ENCODE assay signal across 9 cellular contexts in the genomic region with DNA sequence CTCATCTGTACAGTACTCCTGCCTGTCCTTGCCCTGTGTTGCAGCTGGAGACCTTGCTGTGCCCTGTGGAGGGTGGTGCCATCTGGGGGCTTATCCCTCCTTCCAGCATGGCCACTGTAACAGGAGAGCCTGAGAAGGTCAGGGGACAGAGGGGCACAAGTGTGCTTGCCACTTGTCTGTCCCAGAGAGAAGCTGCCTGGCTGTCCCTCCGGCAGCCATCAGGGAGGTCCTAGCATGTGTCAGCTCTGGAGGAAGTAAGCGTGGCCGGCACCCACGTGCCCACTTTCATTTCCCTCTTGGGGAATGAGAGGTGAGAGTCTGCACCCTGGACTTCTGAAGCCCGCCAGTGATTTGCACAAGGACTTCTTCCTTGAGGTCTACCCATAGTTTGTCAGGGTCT.
DNase-seq lines count a peak whose midpoint lies in the region; ATAC-seq and TF ChIP-seq lines count a peak whose summit lies in the region.
"Had no signal": no experiment of that assay in that cellular context is flagged by ENCODE, and none has a peak within 500 bp of the region (broad histone marks: within the 10 kb centered on the region; RNA-seq: fewer than 3 reads in every experiment).

No MANE protein-coding gene starts in this region.

- H3K36me3 Mint-ChIP-seq in memory B cell (no peaks in the 10 kb centered on the region), endodermal cell (ENCODE audit: low read depth) (no peaks in the 10 kb centered on the region)

- H3K27ac ChIP-seq in OCI-LY3 (ENCODE audit: low read length) (peak overlapping the region; percentile 100), endodermal cell (ENCODE audit: low read depth, low read length) (no peak overlapping the region)

- no peaks in the 10 kb centered on the region for H3K9me3 Mint-ChIP-seq in memory B cell
- H3K9me3 Mint-ChIP-seq in endodermal cell = no peaks in the 10 kb centered on the region

- H3K9me3 ChIP-seq in OCI-LY3 (ENCODE audit: insufficient read depth, low read length) = no peaks in the 10 kb centered on the region
- no peaks in the 10 kb centered on the region for H3K9me3 ChIP-seq in endodermal cell (ENCODE audit: control insufficient read depth, low read length)

- CTCF ChIA-PET in GM10248 (lab: Yijun Ruan, JAX) = interaction anchor here (1.0 to 2.3 kb wide), 7 partner anchors 11 to 55 kb away, joined by 3 to 7 read pairs (median 5); no protein-coding TSS in a partner anchor

- DNase-seq in memory B cell (ENCODE audit: low spot score in 2 of 2) = peak; percentile 55 to 64
- no peak for DNase-seq in endodermal cell
- DNase-seq in activated effector memory CD4-positive, alpha-beta T cell treated with anti-CD3 and anti-CD28 coated beads, Interleukin-2, amount 50 U/mL, for 16 hours = no peak
- no peak for DNase-seq in GM10248 (ENCODE audit: extremely low spot score)
- DNase-seq in activated CD8-positive, alpha-beta memory T cell treated with anti-CD3 and anti-CD28 coated beads for 24 hours = no peak
- DNase-seq: glutamatergic neuron had no signal

- ATAC-seq in GM21825 (IDR thresholded peaks at IDR 0.05; ENCODE audit: unreplicated experiment) (peak; percentile 27), memory B cell (ENCODE audit: low read depth) (peak; percentile 60)

- TF ChIP-seq CTCF in OCI-LY3 (IDR thresholded peaks at IDR 0.05; ENCODE audit: low read depth, low read length) (no peak), endodermal cell (conservative IDR thresholded peaks at IDR 0.05) (no peak), GM10248 (IDR thresholded peaks at IDR 0.05; ENCODE audit: control extremely low read depth, extremely low read depth, low read depth, missing control alignments) (no peak)

- no peak overlapping the region for H2AFZ ChIP-seq in OCI-LY3 (ENCODE audit: low read depth, low read length)

- H3K36me3 ChIP-seq in OCI-LY3 (replicated peaks; ENCODE audit: low read depth, low read length) = peaks cover 6% of the 10 kb centered on the region
- no peaks in the 10 kb centered on the region for H3K36me3 ChIP-seq in endodermal cell (ENCODE audit: control insufficient read depth, insufficient read depth, low read length)

- peak overlapping the region; percentile 100 for H3K4me2 ChIP-seq in OCI-LY3 (ENCODE audit: low read length)

- H3K4me3 Mint-ChIP-seq in memory B cell (peak overlapping the region; percentile 61), endodermal cell (no peak overlapping the region)

- H3K9ac ChIP-seq in OCI-LY3 (ENCODE audit: low read length) = peak overlapping the region; percentile 98
- no peak overlapping the region for H3K9ac ChIP-seq in endodermal cell (ENCODE audit: extremely low read depth, low read length, poor library complexity, severe bottlenecking)

- H3K27ac Mint-ChIP-seq in memory B cell = peak overlapping the region; percentile 97
- no peak overlapping the region for H3K27ac Mint-ChIP-seq in endodermal cell

- H3K27me3 ChIP-seq in OCI-LY3 (ENCODE audit: low read depth, low read length) (no peaks in the 10 kb centered on the region), endodermal cell (ENCODE audit: control insufficient read depth, insufficient read depth, low read length, poor library complexity, severe bottlenecking) (no peaks in the 10 kb centered on the region)

- H3K27me3 Mint-ChIP-seq in memory B cell (no peaks in the 10 kb centered on the region), endodermal cell (ENCODE audit: insufficient read depth) (no peaks in the 10 kb centered on the region)

- peaks cover 17% of the 10 kb centered on the region; the same call in 1 of the 2 replicates for H4K20me1 ChIP-seq in OCI-LY3 (ENCODE audit: insufficient read depth, low read length)

- H3K4me1 ChIP-seq in OCI-LY3 (ENCODE audit: low read length) = peaks cover 100% of the 10 kb centered on the region
- no peaks in the 10 kb centered on the region for H3K4me1 ChIP-seq in endodermal cell (ENCODE audit: control insufficient read depth, insufficient read depth, low read length)

- H3K4me1 Mint-ChIP-seq in memory B cell = peaks cover 83% of the 10 kb centered on the region
- H3K4me1 Mint-ChIP-seq in endodermal cell = peaks cover 21% of the 10 kb centered on the region

- H3K4me3 ChIP-seq in GM08714 (ENCODE audit: low read length) (peak overlapping the region; percentile 15; the same call in 1 of the 2 replicates), OCI-LY3 (ENCODE audit: low read length) (peak overlapping the region; percentile 73), endodermal cell (ENCODE audit: low read length) (no peak overlapping the region)

- H3K79me2 ChIP-seq in OCI-LY3 (ENCODE audit: low read length) = peaks cover 90% of the 10 kb centered on the region

- POLR2A ChIA-PET in GM10248 (lab: Yijun Ruan, JAX) = interaction anchor here (1.0 to 4.2 kb wide), 7 partner anchors 8 to 38 kb away, joined by 3 to 20 read pairs (median 4); no protein-coding TSS in a partner anchor

- 66 to 91% methylated on average over 2 to 5 of the region's 5 CpGs for WGBS in endodermal cell (ENCODE audit: insufficient coverage in 1 of 2, insufficient read length in 1 of 2), 2 experiments

Comparison
In these comparisons a context has a peak if more than half of its experiments do, and no peak if none do; other contexts are left out.
1. DNase-seq: peak in memory B cell (2 of 2); none in endodermal cell (single experiment), activated effector memory CD4-positive, alpha-beta T cell treated with anti-CD3 and anti-CD28 coated beads, Interleukin-2, amount 50 U/mL, for 16 hours (single experiment), GM10248 (single experiment) and activated CD8-positive, alpha-beta memory T cell treated with anti-CD3 and anti-CD28 coated beads for 24 hours (single experiment).